In genomic region chr12:57543666-57544065, GRCh38 we compare ENCODE assay signal across 16 cellular contexts. TPM values are rescaled to one million over a fixed set of nuclear protein-coding genes. Genes with fewer than 3 reads are reported as not detected.
A peak's percentile ranks its signal among the peaks of the same experiment; 100 is the strongest.
DNase-seq lines count a peak whose midpoint lies in the region; ATAC-seq and TF ChIP-seq lines count a peak whose summit lies in the region.
"Had no signal": no experiment of that assay in that cellular context is flagged by ENCODE, and none has a peak within 500 bp of the region (broad histone marks: within the 10 kb centered on the region; RNA-seq: fewer than 3 reads in every experiment).

No MANE protein-coding gene starts in this region.

- H3K36me3 ChIP-seq in Loucy (ENCODE audit: insufficient read depth, low read length) (no peaks in the 10 kb centered on the region), PC-9 (ENCODE audit: low read depth) (peaks cover 7% of the 10 kb centered on the region)

- H3K27me3 Mint-ChIP-seq in activated T-helper 17 cell treated with anti-CD3 and anti-CD28 coated beads, Interleukin-2, amount 50 U/mL, for 72 hours, result no peaks in the 10 kb centered on the region

- H4K20me1 ChIP-seq in Loucy (ENCODE audit: insufficient read depth, low read length, poor library complexity, severe bottlenecking) (peaks cover 9% of the 10 kb centered on the region), PC-9 (ENCODE audit: insufficient read depth) (peaks cover 10% of the 10 kb centered on the region; the same call in 1 of the 2 replicates)

- no peaks in the 10 kb centered on the region for H3K9me2 ChIP-seq in Loucy (replicated peaks; ENCODE audit: low read depth, low read length)
- no peaks in the 10 kb centered on the region for H3K9me2 ChIP-seq in PC-9 (ENCODE audit: insufficient read depth)

- peak overlapping the region; percentile 10 for H3K9ac ChIP-seq in Loucy (ENCODE audit: low read depth, low read length, poor library complexity, severe bottlenecking)

- H3K4me3 ChIP-seq in Loucy (ENCODE audit: low read length, poor library complexity, severe bottlenecking) (no peak overlapping the region), PC-9 (no peak overlapping the region)
- H3K4me3 ChIP-seq: lower lobe of right lung had no signal

- CTCF ChIA-PET in PC-9 (lab: Charles Lee), result no interaction called here

- H3K4me2 ChIP-seq in Loucy (ENCODE audit: low read depth, low read length, poor library complexity, severe bottlenecking) (peak overlapping the region; percentile 29), PC-9 (no peak overlapping the region)

- no peak overlapping the region for H3K4me3 Mint-ChIP-seq in activated T-helper 17 cell treated with anti-CD3 and anti-CD28 coated beads, Interleukin-2, amount 50 U/mL, for 72 hours

- H3K27me3 ChIP-seq in Loucy (ENCODE audit: insufficient read depth, low read length, poor library complexity, severe bottlenecking), result no peaks in the 10 kb centered on the region
- no peaks in the 10 kb centered on the region for H3K27me3 ChIP-seq in PC-9 (ENCODE audit: insufficient read depth, low read depth)

- H3K79me2 ChIP-seq in Loucy (ENCODE audit: insufficient read depth, low read length) (peaks cover 23% of the 10 kb centered on the region), PC-9 (ENCODE audit: low read depth) (peaks cover 29% of the 10 kb centered on the region)

- no peaks in the 10 kb centered on the region for H3K9me3 Mint-ChIP-seq in activated T-helper 17 cell treated with anti-CD3 and anti-CD28 coated beads, Interleukin-2, amount 50 U/mL, for 72 hours
- H3K9me3 Mint-ChIP-seq: naive B cell had no signal

- no peak overlapping the region for H2AFZ ChIP-seq in Loucy (ENCODE audit: low read length)
- H2AFZ ChIP-seq in PC-9, result no peak overlapping the region

- intact Hi-C loops in PC-9 (cut with micrococcal nuclease; ENCODE audit: unreplicated experiment), result no loop called here

- no peaks in the 10 kb centered on the region for H3K9me3 ChIP-seq in Loucy (ENCODE audit: insufficient read depth, low read depth, low read length)
- H3K9me3 ChIP-seq in PC-9 (ENCODE audit: insufficient read depth, low read depth), result no peaks in the 10 kb centered on the region
- H3K9me3 ChIP-seq: lower lobe of right lung had no signal

- POLR2A ChIA-PET in PC-9 (lab: Charles Lee; ENCODE audit: unreplicated experiment), result no interaction called here

- H3K36me3 Mint-ChIP-seq in activated T-helper 17 cell treated with anti-CD3 and anti-CD28 coated beads, Interleukin-2, amount 50 U/mL, for 72 hours (ENCODE audit: low read depth), result peaks cover 57% of the 10 kb centered on the region
- H3K36me3 Mint-ChIP-seq: naive B cell had no signal

- ATAC-seq in activated T-helper 17 cell treated with anti-CD3 and anti-CD28 coated beads, Interleukin-2, amount 50 U/mL, for 72 hours (replicated peaks), result no peak
- no peak for ATAC-seq in GM19397 (IDR thresholded peaks at IDR 0.05; ENCODE audit: unreplicated experiment)
- ATAC-seq: lower lobe of right lung, Panc1 had no signal

- TF ChIP-seq CTCF in Loucy (conservative IDR thresholded peaks at IDR 0.05; ENCODE audit: low read length) (no peak), PC-9 (conservative IDR thresholded peaks at IDR 0.05) (no peak)

- DNase-seq in NCI-H1436 (lab: John Stamatoyannopoulos, UW), result peak; percentile 37
- no peak for DNase-seq in NCI-H1436 treated with DMSO at 0.1 percent for 48 hours (lab: John Stamatoyannopoulos, UW)
- peak; percentile 29 for DNase-seq in occipital lobe (lab: John Stamatoyannopoulos, UW)
- DNase-seq in NCI-H1105 treated with DMSO at 0.1 percent for 48 hours (lab: John Stamatoyannopoulos, UW), result no peak
- no peak for DNase-seq in PC-9
- DNase-seq: activated CD8-positive, alpha-beta memory T cell treated with anti-CD3 and anti-CD28 coated beads for 24 hours; KG1; lower lobe of right lung; naive B cell; NCI-H524 treated with DMSO at 0.1 percent for 48 hours; stimulated activated naive CD4-positive, alpha-beta T cell treated with Interleukin-2 at 50 U/mL for 16 hours had no signal

- H3K4me1 ChIP-seq in Loucy (ENCODE audit: insufficient read depth, low read length, poor library complexity, severe bottlenecking) (peaks cover 31% of the 10 kb centered on the region), PC-9 (replicated peaks; ENCODE audit: insufficient read depth) (peaks cover 9% of the 10 kb centered on the region)

- BruUV-seq in PC-9 (replicated peaks; lab: Mats Ljungman, UMichigan), result no TSS peak

- no peaks in the 10 kb centered on the region for H3F3A ChIP-seq in Loucy (ENCODE audit: low read depth)
- H3F3A ChIP-seq in PC-9 (ENCODE audit: insufficient read depth, low read depth), result peaks cover 13% of the 10 kb centered on the region; the same call in 1 of the 2 replicates

- peak overlapping the region; percentile 32 for H3K27ac Mint-ChIP-seq in activated T-helper 17 cell treated with anti-CD3 and anti-CD28 coated beads, Interleukin-2, amount 50 U/mL, for 72 hours
- H3K27ac Mint-ChIP-seq: naive B cell had no signal

- H3K27ac ChIP-seq in PC-9, result no peak overlapping the region
- H3K27ac ChIP-seq: HL-60, lower lobe of right lung had no signal

- peaks cover 24% of the 10 kb centered on the region for H3K4me1 Mint-ChIP-seq in activated T-helper 17 cell treated with anti-CD3 and anti-CD28 coated beads, Interleukin-2, amount 50 U/mL, for 72 hours

RNA-seq across cellular contexts. Expression of gene DCTN2, which starts 3.3 kb away (rescaled TPM):
- 10 to 100 TPM; 78.5 to 96.4 TPM for total RNA-seq in activated T-helper 17 cell treated with anti-CD3 and anti-CD28 coated beads, Interleukin-2, amount 50 U/mL, for 72 hours
- total RNA-seq in occipital lobe (103 TPM), PC-9 (2021) (93.4 and 105 TPM in 2 replicates)

RNA-seq across cellular contexts. Expression of gene KIF5A, which starts 6.2 kb away (rescaled TPM):
- 1 to 10 TPM; 2.0 to 3.0 TPM for total RNA-seq in activated T-helper 17 cell treated with anti-CD3 and anti-CD28 coated beads, Interleukin-2, amount 50 U/mL, for 72 hours
- total RNA-seq in occipital lobe (50.2 TPM), PC-9 (2021) (0.07 TPM in 1 of 2 replicates, not detected in the other)

RNA-seq across cellular contexts. Expression of gene MBD6, which starts 21.0 kb away (rescaled TPM):
- total RNA-seq in activated T-helper 17 cell treated with anti-CD3 and anti-CD28 coated beads, Interleukin-2, amount 50 U/mL, for 72 hours, result 10 to 100 TPM; 78.8 to 83.1 TPM
- total RNA-seq in occipital lobe (2.0 TPM), PC-9 (2021) (47.3 and 78.4 TPM in 2 replicates)

RNA-seq across cellular contexts. Expression of gene DDIT3, which starts 23.4 kb away (rescaled TPM):
- 10 to 100 TPM; 14.2 to 25.3 TPM for total RNA-seq in activated T-helper 17 cell treated with anti-CD3 and anti-CD28 coated beads, Interleukin-2, amount 50 U/mL, for 72 hours
- 5.3 TPM for total RNA-seq in occipital lobe
- 15.6 and 17.3 TPM in 2 replicates for total RNA-seq in PC-9 (2021)

RNA-seq across cellular contexts. Expression of gene PIP4K2C, which starts 47.3 kb away (rescaled TPM):
- total RNA-seq in activated T-helper 17 cell treated with anti-CD3 and anti-CD28 coated beads, Interleukin-2, amount 50 U/mL, for 72 hours, result 10 to 100 TPM; 16.0 to 23.0 TPM
- total RNA-seq in occipital lobe (13.6 TPM), PC-9 (2021) (47.7 and 48.7 TPM in 2 replicates)

Comparison
In these comparisons a context has a peak if more than half of its experiments do, and no peak if none do; other contexts are left out.
1. DNase-seq: peak in NCI-H1436 (single experiment) and occipital lobe (single experiment); none in NCI-H1436 treated with DMSO at 0.1 percent for 48 hours (single experiment), NCI-H1105 treated with DMSO at 0.1 percent for 48 hours (single experiment) and PC-9 (0 of 2).
2. RNA of gene KIF5A, which starts 6.2 kb away (total RNA-seq): 50.2 TPM in occipital lobe (single experiment); 2.0 to 3.0 TPM in activated T-helper 17 cell treated with anti-CD3 and anti-CD28 coated beads, Interleukin-2, amount 50 U/mL, for 72 hours and 0.07 TPM in PC-9; every median in the first group is over 10 times any median in the second.
3. RNA of gene MBD6, which starts 21.0 kb away (total RNA-seq): 78.8 to 83.1 TPM in activated T-helper 17 cell treated with anti-CD3 and anti-CD28 coated beads, Interleukin-2, amount 50 U/mL, for 72 hours and 47.3 to 78.4 TPM in PC-9; 2.0 TPM in occipital lobe (single experiment); every median in the first group is over 10 times any median in the second.